ENCODE assay signal across 8 cellular contexts in the genomic region with DNA sequence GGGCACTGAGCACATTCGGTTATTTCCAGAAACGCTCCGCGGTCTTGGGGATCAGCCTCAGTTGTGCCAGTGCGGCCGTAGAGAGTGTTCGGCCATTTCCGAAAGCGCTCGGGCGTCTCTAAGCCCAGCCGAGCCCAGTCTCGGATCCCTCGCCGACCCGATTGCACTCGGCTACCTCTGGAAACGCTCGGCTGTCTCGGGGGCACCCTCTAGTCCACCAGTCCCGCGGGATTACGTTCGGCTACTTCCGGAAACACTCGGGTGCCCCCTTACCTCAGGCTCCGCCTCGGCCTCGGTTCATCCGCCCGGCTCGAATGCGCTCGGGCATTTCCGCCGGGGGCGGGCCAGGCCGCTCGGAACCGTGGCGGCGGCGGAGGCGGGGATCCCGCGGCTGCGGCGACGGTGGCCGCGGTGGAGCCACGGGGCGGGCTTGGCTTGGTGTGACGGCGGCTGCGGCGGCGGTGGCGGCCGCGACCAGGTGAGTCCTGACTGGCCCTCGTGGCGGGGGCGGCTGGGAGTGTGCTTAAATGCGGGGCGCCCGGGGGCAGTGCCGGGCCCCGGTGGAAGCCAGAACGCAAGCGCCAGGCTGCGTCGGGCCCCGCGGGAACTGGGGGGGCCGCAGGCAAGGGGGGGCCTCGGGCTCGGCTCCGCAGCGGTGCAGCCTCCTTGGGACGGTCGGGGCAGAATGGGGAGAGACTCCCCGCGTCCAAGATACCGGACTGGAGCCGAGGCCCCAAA. TPM values are rescaled to one million over a fixed set of nuclear protein-coding genes. Genes with fewer than 3 reads are reported as not detected.
DNase-seq lines count a peak whose midpoint lies in the region; ATAC-seq and TF ChIP-seq lines count a peak whose summit lies in the region.

A gene (plus strand): TSS at position 347 of the 738 bp plus-strand sequence. CDS start 2,717 bp downstream, outside the sequence.

- no peaks in the 10 kb centered on the region for H3K9me3 Mint-ChIP-seq in activated naive CD8-positive, alpha-beta T cell treated with anti-CD3 and anti-CD28 coated beads for 36 hours

- H3K4me1 Mint-ChIP-seq in activated naive CD8-positive, alpha-beta T cell treated with anti-CD3 and anti-CD28 coated beads for 36 hours, result peaks cover 16% of the 10 kb centered on the region

- no peaks in the 10 kb centered on the region for H4K20me1 ChIP-seq in SU-DHL-6 (ENCODE audit: low read depth, low read length)

- H3K9me3 ChIP-seq in SU-DHL-6 (ENCODE audit: insufficient read depth, low read length), result no peaks in the 10 kb centered on the region

- H2AFZ ChIP-seq in SU-DHL-6 (ENCODE audit: low read depth, low read length, severe bottlenecking), result peak within 1 kb of the TSS; percentile 78

- peak within 1 kb of the TSS; percentile 92 for H3K9ac ChIP-seq in SU-DHL-6 (ENCODE audit: low read length)

- no peaks in the 10 kb centered on the region for H3K27me3 Mint-ChIP-seq in activated naive CD8-positive, alpha-beta T cell treated with anti-CD3 and anti-CD28 coated beads for 36 hours

- peak within 1 kb of the TSS; percentile 90 for H3K4me3 Mint-ChIP-seq in activated naive CD8-positive, alpha-beta T cell treated with anti-CD3 and anti-CD28 coated beads for 36 hours

- peak within 1 kb of the TSS; percentile 87 for H3K27ac ChIP-seq in SU-DHL-6 (ENCODE audit: low read depth, low read length)
- peak within 1 kb of the TSS; percentile 89 for H3K27ac ChIP-seq in temporal lobe (ENCODE audit: low read depth, low read length)

- H3K36me3 ChIP-seq in SU-DHL-6 (ENCODE audit: low read length), result no peaks in the 10 kb centered on the region

- peak; percentile 73 for ATAC-seq in HG02763 (IDR thresholded peaks at IDR 0.05; ENCODE audit: unreplicated experiment)

- H3K4me2 ChIP-seq in SU-DHL-6 (ENCODE audit: low read depth, low read length, poor library complexity, severe bottlenecking), result peak within 1 kb of the TSS; percentile 75

- H3K4me3 ChIP-seq in GM12864 (ENCODE audit: low read depth, low read length) (peak within 1 kb of the TSS; percentile 84), SU-DHL-6 (ENCODE audit: insufficient read depth, low read length, poor library complexity, severe bottlenecking) (peak within 1 kb of the TSS; percentile 86)

- no peaks in the 10 kb centered on the region for H3K27me3 ChIP-seq in SU-DHL-6 (ENCODE audit: low read length)

- H3K79me2 ChIP-seq in SU-DHL-6 (ENCODE audit: insufficient read depth, low read length), result peaks cover 21% of the 10 kb centered on the region

- 0 out of 2 replicates have a peak, but pooled peaks cover 11% of the 10 kb centered on the region for H3F3A ChIP-seq in SU-DHL-6 (ENCODE audit: insufficient read depth)

- DNase-seq in GM12864 (ENCODE audit: low read depth), result peak; percentile 95
- peak; percentile 98 to 99 (median 98) for DNase-seq in NCI-H1417 (lab: John Stamatoyannopoulos, UW)
- peak; percentile 100 for DNase-seq in activated naive CD8-positive, alpha-beta T cell treated with anti-CD3 and anti-CD28 coated beads for 36 hours
- peak; percentile 100 for DNase-seq in glomerular visceral epithelial cell (ENCODE audit: extremely low spot score)
- peak; percentile 97 for DNase-seq in occipital lobe (lab: John Stamatoyannopoulos, UW)

- peak within 1 kb of the TSS; percentile 95 for H3K27ac Mint-ChIP-seq in activated naive CD8-positive, alpha-beta T cell treated with anti-CD3 and anti-CD28 coated beads for 36 hours

- no peak for TF ChIP-seq CTCF in GM12864 (IDR thresholded peaks at IDR 0.05; ENCODE audit: low read depth, low read length, missing control alignments)
- TF ChIP-seq CTCF in SU-DHL-6 (IDR thresholded peaks at IDR 0.05; ENCODE audit: insufficient read depth, low read length, poor library complexity, severe bottlenecking), result no peak

- no peaks in the 10 kb centered on the region for H3K9me2 ChIP-seq in SU-DHL-6 (replicated peaks; ENCODE audit: insufficient read depth, low read length)

- peaks cover 4% of the 10 kb centered on the region for H3K36me3 Mint-ChIP-seq in activated naive CD8-positive, alpha-beta T cell treated with anti-CD3 and anti-CD28 coated beads for 36 hours

RNA-seq across cellular contexts. Expression of the gene that starts here (rescaled TPM):
- total RNA-seq in activated naive CD8-positive, alpha-beta T cell treated with anti-CD3 and anti-CD28 coated beads for 36 hours, result 10 to 100 TPM; 18.5 to 21.1 TPM
- total RNA-seq in occipital lobe (43.5 TPM), temporal lobe (62.7 TPM)

Comparison
In these comparisons a context has a peak if more than half of its experiments do, and no peak if none do; other contexts are left out.
1. Peak in every context shown above with its lines: DNase-seq, ATAC-seq, H3K4me3 ChIP-seq and H3K27ac ChIP-seq.